Comparison of ENCODE assay signal across 20 cellular contexts in the genomic region with DNA sequence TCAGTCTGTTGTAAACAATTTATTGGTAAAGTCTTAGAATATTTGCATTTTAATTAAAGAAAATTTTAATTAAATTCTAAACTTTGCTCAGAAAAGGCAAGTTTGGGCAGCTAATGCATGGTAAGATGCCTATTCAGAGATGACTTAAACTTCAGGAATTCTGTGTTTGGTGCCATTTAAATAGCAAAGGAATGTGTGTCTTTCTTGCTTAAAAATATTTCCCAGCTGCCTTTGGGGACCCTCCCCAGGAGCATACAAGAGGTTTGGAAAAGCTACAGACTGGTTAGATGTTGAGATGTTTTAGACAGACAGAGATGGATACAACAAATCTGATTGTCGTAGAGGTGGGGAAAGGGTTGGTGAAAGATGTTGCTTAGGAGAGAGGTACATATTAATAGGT. TPM values are rescaled to one million over a fixed set of nuclear protein-coding genes. Genes with fewer than 3 reads are reported as not detected.
"Had no signal": no experiment of that assay in that cellular context is flagged by ENCODE, and none has a peak within 500 bp of the region (broad histone marks: within the 10 kb centered on the region; RNA-seq: fewer than 3 reads in every experiment).

No MANE protein-coding gene starts in this region.

- DNase-seq: activated CD4-positive, alpha-beta memory T cell treated with anti-CD3 and anti-CD28 coated beads for 36 hours; activated CD4-positive, alpha-beta T cell treated with anti-CD3 and anti-CD28 coated beads for 36 hours; activated CD8-positive, alpha-beta memory T cell treated with anti-CD3 and anti-CD28 coated beads, Interleukin-2, amount 10 ng/mL, durations not matched to agents 7 days and 5 days; activated naive CD4-positive, alpha-beta T cell treated with anti-CD3 and anti-CD28 coated beads, Interleukin-2, amount 50 U/mL, for 16 hours; activated T-cell treated with anti-CD3 and anti-CD28 coated beads, Interleukin-2, amount 50 U/mL, for 24 hours; body of pancreas; effector CD8-positive, alpha-beta T cell; heart left ventricle; immature natural killer cell; stimulated activated CD4-positive, alpha-beta T cell treated with anti-CD3 and anti-CD28 coated beads, Interleukin-2, amount 100 ng/mL, for 48 hours; stimulated activated naive CD4-positive, alpha-beta T cell; substantia nigra; T1000; WERI-Rb-1 had no signal

- H3K4me3 Mint-ChIP-seq: activated CD4-positive, alpha-beta memory T cell treated with anti-CD3 and anti-CD28 coated beads for 36 hours; activated CD4-positive, alpha-beta T cell treated with anti-CD3 and anti-CD28 coated beads for 36 hours; activated CD8-positive, alpha-beta memory T cell treated with anti-CD3 and anti-CD28 coated beads, Interleukin-2, amount 10 ng/mL, durations not matched to agents 7 days and 5 days; activated T-cell treated with anti-CD3 and anti-CD28 coated beads, Interleukin-2, amount 50 U/mL, for 24 hours; central memory CD8-positive, alpha-beta T cell; immature natural killer cell; natural killer cell treated with Interleukin-12 subunit alpha and Interleukin-12 subunit beta and Interleukin-15 and Interleukin-18, amount 100 ng/mL, for 72 hours had no signal

- H3K4me3 ChIP-seq: body of pancreas, heart left ventricle, tibial nerve, vagina had no signal

- FAIRE-seq: endothelial cell of umbilical vein, frontal cortex had no signal

- H3K27me3 Mint-ChIP-seq: activated CD4-positive, alpha-beta memory T cell treated with anti-CD3 and anti-CD28 coated beads for 36 hours; activated CD4-positive, alpha-beta T cell treated with anti-CD3 and anti-CD28 coated beads for 36 hours; activated CD8-positive, alpha-beta memory T cell treated with anti-CD3 and anti-CD28 coated beads, Interleukin-2, amount 10 ng/mL, durations not matched to agents 7 days and 5 days; central memory CD8-positive, alpha-beta T cell had no signal

- H3K9me3 ChIP-seq: body of pancreas, heart left ventricle, tibial nerve, vagina had no signal

- ATAC-seq: activated CD4-positive, alpha-beta T cell treated with anti-CD3 and anti-CD28 coated beads for 36 hours; activated CD8-positive, alpha-beta memory T cell treated with anti-CD3 and anti-CD28 coated beads, Interleukin-2, amount 10 ng/mL, durations not matched to agents 7 days and 5 days; body of pancreas; heart left ventricle; natural killer cell treated with Interleukin-12 subunit alpha and Interleukin-12 subunit beta and Interleukin-15 and Interleukin-18, amount 100 ng/mL, for 72 hours had no signal

- H3K4me1 Mint-ChIP-seq: activated CD4-positive, alpha-beta T cell treated with anti-CD3 and anti-CD28 coated beads for 36 hours; activated CD8-positive, alpha-beta memory T cell treated with anti-CD3 and anti-CD28 coated beads, Interleukin-2, amount 10 ng/mL, durations not matched to agents 7 days and 5 days; central memory CD8-positive, alpha-beta T cell; immature natural killer cell had no signal

- H3K27ac ChIP-seq: body of pancreas, heart left ventricle, tibial nerve, vagina, WERI-Rb-1 had no signal

- H3K36me3 Mint-ChIP-seq: activated CD4-positive, alpha-beta memory T cell treated with anti-CD3 and anti-CD28 coated beads for 36 hours; activated CD8-positive, alpha-beta memory T cell treated with anti-CD3 and anti-CD28 coated beads, Interleukin-2, amount 10 ng/mL, durations not matched to agents 7 days and 5 days; immature natural killer cell; natural killer cell treated with Interleukin-12 subunit alpha and Interleukin-12 subunit beta and Interleukin-15 and Interleukin-18, amount 100 ng/mL, for 72 hours had no signal

- H3K36me3 ChIP-seq: heart left ventricle, tibial nerve, vagina, WERI-Rb-1 had no signal

- H3K9me3 Mint-ChIP-seq: activated CD4-positive, alpha-beta memory T cell treated with anti-CD3 and anti-CD28 coated beads for 36 hours; activated T-cell treated with anti-CD3 and anti-CD28 coated beads, Interleukin-2, amount 50 U/mL, for 24 hours; central memory CD8-positive, alpha-beta T cell; natural killer cell treated with Interleukin-12 subunit alpha and Interleukin-12 subunit beta and Interleukin-15 and Interleukin-18, amount 100 ng/mL, for 72 hours had no signal

- H3K27me3 ChIP-seq: body of pancreas, tibial nerve, vagina had no signal

- H3K27ac Mint-ChIP-seq: activated CD4-positive, alpha-beta memory T cell treated with anti-CD3 and anti-CD28 coated beads for 36 hours; activated CD4-positive, alpha-beta T cell treated with anti-CD3 and anti-CD28 coated beads for 36 hours; activated CD8-positive, alpha-beta memory T cell treated with anti-CD3 and anti-CD28 coated beads, Interleukin-2, amount 10 ng/mL, durations not matched to agents 7 days and 5 days; activated T-cell treated with anti-CD3 and anti-CD28 coated beads, Interleukin-2, amount 50 U/mL, for 24 hours; immature natural killer cell; natural killer cell treated with Interleukin-12 subunit alpha and Interleukin-12 subunit beta and Interleukin-15 and Interleukin-18, amount 100 ng/mL, for 72 hours had no signal

- H3K4me1 ChIP-seq: body of pancreas, heart left ventricle, tibial nerve, vagina had no signal

RNA-seq across cellular contexts. Expression of a gene that starts 36.5 kb away (rescaled TPM):
- polyA plus RNA-seq: immature natural killer cell had no signal
